ENCODE assay signal across 1 cellular context in genomic region chr11:128042290-128042751, GRCh38.
TF ChIP-seq lines count a peak whose summit lies in the region.

No MANE protein-coding gene starts in this region.

TF ChIP-seq in WTC11, 78 proteins besides CTCF, POLR2A, EP300 and RAD21 (continued from another document):
- TF ChIP-seq MAX (CRISPR knock-in tag; IDR thresholded peaks at IDR 0.05) (no peak), ZNF396 (CRISPR knock-in tag; IDR thresholded peaks at IDR 0.05; ENCODE audit: borderline replicate concordance) (no peak), PRRX2 (CRISPR knock-in tag; IDR thresholded peaks at IDR 0.05) (no peak), NFATC4 (CRISPR knock-in tag; IDR thresholded peaks at IDR 0.05) (no peak), ZNF121 (CRISPR knock-in tag; IDR thresholded peaks at IDR 0.05) (no peak), E2F1 (CRISPR knock-in tag; IDR thresholded peaks at IDR 0.05) (no peak), PREB (CRISPR knock-in tag; IDR thresholded peaks at IDR 0.05; ENCODE audit: borderline replicate concordance) (no peak), CDX4 (CRISPR knock-in tag; IDR thresholded peaks at IDR 0.05; ENCODE audit: borderline replicate concordance) (no peak), MYBL2 (CRISPR knock-in tag; IDR thresholded peaks at IDR 0.05) (no peak), ZNF425 (CRISPR knock-in tag; conservative IDR thresholded peaks at IDR 0.05) (no peak), IRF2 (CRISPR knock-in tag; IDR thresholded peaks at IDR 0.05; ENCODE audit: borderline replicate concordance, low read depth) (no peak)
